Comparison of ENCODE assay signal across 23 cellular contexts in the genomic region with DNA sequence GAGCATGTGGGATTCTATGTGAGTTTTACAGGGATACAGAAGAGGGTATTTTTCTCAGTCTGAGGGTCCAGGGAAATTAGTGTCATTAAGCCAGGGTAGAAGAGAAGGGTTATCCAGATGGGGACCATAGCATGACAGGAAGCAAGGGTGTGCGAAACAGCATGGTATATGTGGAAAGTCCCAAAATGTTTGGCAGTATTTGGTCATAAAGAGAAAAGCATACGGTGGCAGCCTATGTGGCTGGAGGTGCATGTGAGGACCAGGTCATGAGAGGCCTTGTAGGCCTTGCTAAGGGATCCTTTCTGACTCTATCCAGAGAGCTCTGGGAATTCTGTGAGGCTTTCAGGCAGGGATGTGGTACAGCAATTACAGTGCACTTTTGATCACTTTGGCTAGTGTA.
"Had no signal": no experiment of that assay in that cellular context is flagged by ENCODE, and none has a peak within 500 bp of the region (broad histone marks: within the 10 kb centered on the region; RNA-seq: fewer than 3 reads in every experiment).

No MANE protein-coding gene starts in this region.

- H3K4me3 Mint-ChIP-seq: effector memory CD8-positive, alpha-beta T cell; endodermal cell; mesothelial cell of epicardium; naive thymus-derived CD8-positive, alpha-beta T cell had no signal

- H3K27me3 Mint-ChIP-seq: naive B cell had no signal

- H3K36me3 Mint-ChIP-seq: mesothelial cell of epicardium, naive B cell had no signal

- H3K9me3 ChIP-seq: esophagus squamous epithelium, gastrocnemius medialis, heart right ventricle, left lung, lower lobe of right lung, mucosa of descending colon had no signal

- ATAC-seq: effector memory CD8-positive, alpha-beta T cell; esophagus mucosa; gastrocnemius medialis; heart right ventricle; left cardiac atrium; left lung; left ventricle myocardium superior; lower lobe of right lung; mucosa of descending colon; naive thymus-derived CD8-positive, alpha-beta T cell had no signal

- H3K36me3 ChIP-seq: esophagus squamous epithelium, gastrocnemius medialis, heart right ventricle, left lung, lower lobe of right lung had no signal

- H3K4me1 Mint-ChIP-seq: naive B cell had no signal

- H3K9me3 Mint-ChIP-seq: endodermal cell had no signal

- DNase-seq: effector CD8-positive, alpha-beta T cell; effector memory CD8-positive, alpha-beta T cell; endodermal cell; erythroblast; esophagus squamous epithelium; foreskin fibroblast; foreskin melanocyte; gastrocnemius medialis; glutamatergic neuron; heart right ventricle; hippocampal formation; left cardiac atrium; left lung; left ventricle myocardium superior; lower lobe of right lung; mesenchymal stem cell; mucosa of descending colon; naive B cell; naive thymus-derived CD8-positive, alpha-beta T cell had no signal

- H3K27ac ChIP-seq: coronary artery, epithelial cell of prostate, esophagus squamous epithelium, gastrocnemius medialis, heart right ventricle, left lung, lower lobe of right lung had no signal

- H3K4me3 ChIP-seq: coronary artery, esophagus squamous epithelium, gastrocnemius medialis, heart right ventricle, left lung, lower lobe of right lung, mucosa of descending colon had no signal

- H3K27ac Mint-ChIP-seq: effector memory CD8-positive, alpha-beta T cell; endodermal cell; mesothelial cell of epicardium; naive B cell; naive thymus-derived CD8-positive, alpha-beta T cell had no signal

- H3K4me1 ChIP-seq: heart right ventricle, left lung, lower lobe of right lung had no signal
